Comparison of ENCODE assay signal across 21 cellular contexts in the genomic region with DNA sequence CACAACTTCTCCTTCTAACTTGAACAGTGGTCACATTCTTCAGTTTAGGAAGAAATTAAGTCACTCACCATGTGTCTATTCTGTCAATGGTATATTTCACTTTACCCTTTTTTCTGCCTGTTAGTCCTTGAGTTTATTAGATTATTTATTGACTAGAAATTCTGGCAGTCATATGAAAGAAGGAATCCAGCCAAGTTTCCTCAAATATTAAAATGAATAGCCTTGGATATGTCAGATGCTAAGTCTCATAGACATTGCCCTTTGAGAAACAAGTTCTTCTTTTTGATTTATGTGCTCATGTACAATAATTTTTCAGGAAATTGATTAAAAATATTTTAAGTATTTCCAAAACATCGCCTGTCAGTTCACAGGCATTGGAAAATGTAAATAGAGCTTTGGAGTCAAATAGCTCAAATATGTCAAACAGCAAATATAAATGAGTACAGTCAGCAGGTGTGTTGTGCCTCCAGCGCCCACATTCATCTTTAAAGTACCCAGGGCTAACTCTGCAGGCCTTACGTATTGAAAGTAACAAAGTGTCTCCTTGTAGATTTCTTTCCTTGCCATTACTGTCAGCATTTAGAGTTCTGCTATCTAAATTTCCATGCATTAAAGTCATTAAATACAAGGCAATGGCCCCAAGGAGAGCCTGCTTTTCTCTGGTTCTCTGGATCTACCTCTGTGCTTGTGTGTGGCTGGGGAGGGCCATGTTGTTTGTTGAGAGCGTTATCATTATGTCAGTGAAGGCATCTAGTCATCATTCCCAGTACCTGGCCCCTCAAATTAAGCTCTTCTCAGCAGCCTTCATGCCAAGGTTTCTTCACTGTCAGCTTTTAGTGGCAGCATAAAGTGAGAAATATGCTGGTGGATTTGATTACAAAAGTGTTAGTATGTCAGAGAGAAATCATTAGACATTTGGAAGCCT.
DNase-seq lines count a peak whose midpoint lies in the region; FAIRE-seq and TF ChIP-seq lines count a peak whose summit lies in the region.
"Had no signal": no experiment of that assay in that cellular context is flagged by ENCODE, and none has a peak within 500 bp of the region (broad histone marks: within the 10 kb centered on the region; RNA-seq: fewer than 3 reads in every experiment).

No MANE protein-coding gene starts in this region.

- H3K36me3 ChIP-seq in mammary epithelial cell (ENCODE audit: insufficient read depth, low read length), result no peaks in the 10 kb centered on the region
- no peaks in the 10 kb centered on the region for H3K36me3 ChIP-seq in breast epithelium
- H3K36me3 ChIP-seq in keratinocyte (ENCODE audit: control insufficient read depth in 2 of 2, extremely low read depth in 1 of 2, insufficient read depth in 2 of 2, low read length in 2 of 2), result no peaks in the 10 kb centered on the region
- H3K36me3 ChIP-seq in neuronal stem cell (replicated peaks in 1 of 2; ENCODE audit: control insufficient read depth in 2 of 2, insufficient read depth in 2 of 2, low read length in 2 of 2), result no peaks in the 10 kb centered on the region
- H3K36me3 ChIP-seq: BLaER1 had no signal

- no peak overlapping the region for H3K23ac ChIP-seq in neuronal stem cell (ENCODE audit: low read depth, low read length, poor library complexity)

- no peaks in the 10 kb centered on the region for H3K79me1 ChIP-seq in neuronal stem cell (ENCODE audit: low read depth, low read length)

- no peak overlapping the region for H2AK5ac ChIP-seq in neuronal stem cell (ENCODE audit: low read depth, low read length)

- H3K4ac ChIP-seq in neuronal stem cell (ENCODE audit: low read length), result no peak overlapping the region

- H3K4me1 ChIP-seq in mammary epithelial cell (ENCODE audit: insufficient read depth, low read length), result no peaks in the 10 kb centered on the region
- H3K4me1 ChIP-seq in breast epithelium, result no peaks in the 10 kb centered on the region
- no peaks in the 10 kb centered on the region for H3K4me1 ChIP-seq in keratinocyte (ENCODE audit: control insufficient read depth, extremely low read depth, insufficient read depth, low read length)
- peaks cover 5 to 12% of the 10 kb centered on the region in 2 donors for H3K4me1 ChIP-seq in neuronal stem cell (ENCODE audit: control insufficient read depth in 2 of 2, insufficient read depth in 1 of 2, low read depth in 1 of 2, low read length in 2 of 2)
- H3K4me1 ChIP-seq: A549 had no signal

- H3K9me1 ChIP-seq in keratinocyte (ENCODE audit: control insufficient read depth, extremely low read depth, insufficient read depth, low read length), result no peaks in the 10 kb centered on the region

- no peaks in the 10 kb centered on the region for H3K79me2 ChIP-seq in mammary epithelial cell (ENCODE audit: insufficient read depth, low read length)
- H3K79me2 ChIP-seq in keratinocyte (ENCODE audit: control insufficient read depth, insufficient read depth, low read length), result no peaks in the 10 kb centered on the region

- CTCF ChIA-PET in mammary epithelial cell (lab: Charles Lee; ENCODE audit: low non-redundant PET), result no interaction called here

- H3K9me3 ChIP-seq in mammary epithelial cell (replicated peaks; ENCODE audit: insufficient read depth, low read length) (no peaks in the 10 kb centered on the region), breast epithelium (no peaks in the 10 kb centered on the region), keratinocyte (ENCODE audit: control insufficient read depth, low read depth, low read length) (no peaks in the 10 kb centered on the region), neuronal stem cell (replicated peaks in 1 of 2; ENCODE audit: control insufficient read depth in 2 of 2, insufficient read depth in 1 of 2, low read depth in 1 of 2, low read length in 2 of 2) (no peaks in the 10 kb centered on the region)
- H3K9me3 ChIP-seq: A549, BLaER1 had no signal

- DNase-seq in mammary epithelial cell, result no peak
- no peak for DNase-seq in breast epithelium (ENCODE audit: low spot score in 2 of 2)
- no peak for DNase-seq in keratinocyte (ENCODE audit: low read depth, low spot score)
- DNase-seq in neuronal stem cell (ENCODE audit: low spot score), result no peak
- no peak for DNase-seq in C1 segment of cervical spinal cord (lab: John Stamatoyannopoulos, UW)
- DNase-seq in ureter (ENCODE audit: low spot score), result no peak
- DNase-seq in EL, result no peak
- DNase-seq: CD8-positive, alpha-beta T cell; COR-L47; DMS 273 treated with DMSO at 0.1 percent for 48 hours; DMS53; DND-41; GOT3; H7; HFFc6 had no signal

- H2BK12ac ChIP-seq in neuronal stem cell (ENCODE audit: low read length), result no peak overlapping the region

- H3K18ac ChIP-seq in neuronal stem cell (ENCODE audit: low read length), result no peak overlapping the region

- intact Hi-C loops in mammary epithelial cell (cut with micrococcal nuclease) (no loop called here), breast epithelium (cut with DNase I; ENCODE audit: low total_unique reads) (no loop called here)

- no peaks in the 10 kb centered on the region for H3K27me3 ChIP-seq in mammary epithelial cell (ENCODE audit: insufficient read depth, low read length)
- no peaks in the 10 kb centered on the region for H3K27me3 ChIP-seq in breast epithelium
- no peaks in the 10 kb centered on the region for H3K27me3 ChIP-seq in keratinocyte (ENCODE audit: control insufficient read depth, extremely low read depth, insufficient read depth, low read length)
- H3K27me3 ChIP-seq in neuronal stem cell (ENCODE audit: control insufficient read depth in 3 of 3, insufficient read depth in 3 of 3, low read depth in 1 of 3, low read length in 3 of 3), result no peaks in the 10 kb centered on the region
- H3K27me3 ChIP-seq: BLaER1 had no signal

- dilution Hi-C loops in mammary epithelial cell (cut with HindIII; ENCODE audit: low sequenced_read_pairs) (no loop called here), keratinocyte (cut with MboI; ENCODE audit: extremely low pct_ligation_motif_present, low sequenced_read_pairs) (no loop called here)

- no peaks in the 10 kb centered on the region for H4K20me1 ChIP-seq in mammary epithelial cell (ENCODE audit: insufficient read depth, low read length)
- no peaks in the 10 kb centered on the region for H4K20me1 ChIP-seq in keratinocyte (ENCODE audit: control insufficient read depth, extremely low read depth, insufficient read depth, low read length)
- H4K20me1 ChIP-seq: BLaER1 had no signal

- 56% methylated on average over 4 of the region's 4 CpGs for WGBS in mammary epithelial cell (ENCODE audit: low coverage, missing lambda C conversion rate)
- no CpG with 5 or more reads among the region's 4 CpGs for WGBS in neuronal stem cell (ENCODE audit: extremely low coverage in 2 of 2, insufficient read length in 2 of 2, insufficient replicate concordance in 1 of 2), 2 donors

- H3K27ac ChIP-seq in mammary epithelial cell (ENCODE audit: insufficient read depth, low read depth, low read length) (no peak overlapping the region), breast epithelium (no peak overlapping the region), keratinocyte (ENCODE audit: control insufficient read depth, insufficient read depth, low read length) (no peak overlapping the region), neuronal stem cell (replicated peaks; ENCODE audit: low read length) (no peak overlapping the region)
- H3K27ac ChIP-seq: 22Rv1, A549, BLaER1, HL-60 had no signal

- H2AFZ ChIP-seq in mammary epithelial cell (ENCODE audit: low read depth, low read length), result peak overlapping the region; percentile 27
- peak overlapping the region; percentile 43 for H2AFZ ChIP-seq in keratinocyte (ENCODE audit: control insufficient read depth, low read length)
- peak overlapping the region; percentile 30 for H2AFZ ChIP-seq in neuronal stem cell (ENCODE audit: low read length)

- BruUV-seq in mammary epithelial cell (replicated peaks; lab: Mats Ljungman, UMichigan), result no TSS peak

- H2BK120ac ChIP-seq in neuronal stem cell (ENCODE audit: low read depth, low read length), result no peak overlapping the region

- no peak overlapping the region for H3K4me2 ChIP-seq in mammary epithelial cell (ENCODE audit: insufficient read depth, low read depth, low read length)
- H3K4me2 ChIP-seq in keratinocyte (ENCODE audit: control insufficient read depth, extremely low read depth, insufficient read depth, low read depth, low read length), result no peak overlapping the region
- H3K4me2 ChIP-seq in neuronal stem cell (ENCODE audit: insufficient read depth, low read length, poor library complexity, severe bottlenecking), result no peak overlapping the region
- H3K4me2 ChIP-seq: A549, BLaER1 had no signal

- H3K9ac ChIP-seq in mammary epithelial cell (ENCODE audit: insufficient read depth, low read length) (no peak overlapping the region), keratinocyte (ENCODE audit: control insufficient read depth, extremely low read depth, insufficient read depth, low read length) (no peak overlapping the region), neuronal stem cell (ENCODE audit: low read depth, low read length, poor library complexity) (no peak overlapping the region)
- H3K9ac ChIP-seq: BLaER1 had no signal

- FAIRE-seq in keratinocyte (lab: Jason Lieb, UNC), result no peak
- FAIRE-seq: A549, G401.6, GM12891 had no signal

- H2BK5ac ChIP-seq in neuronal stem cell (ENCODE audit: low read length), result no peak overlapping the region

- in situ Hi-C loops in mammary epithelial cell (cut with MboI; ENCODE audit: low sequenced_read_pairs in 2 of 2), result no loop called here

- H3K4me3 ChIP-seq in mammary epithelial cell (replicated peaks in 1 of 3; ENCODE audit: insufficient read depth in 1 of 3, low read depth in 2 of 3, low read length in 3 of 3) (no peak overlapping the region), breast epithelium (no peak overlapping the region), keratinocyte (ENCODE audit: control insufficient read depth in 2 of 3, extremely low read depth in 1 of 3, insufficient read depth in 2 of 3, low read depth in 1 of 3, low read length in 3 of 3) (no peak overlapping the region), neuronal stem cell (ENCODE audit: low read length in 2 of 2) (no peak overlapping the region)
- H3K4me3 ChIP-seq: A549, BLaER1 had no signal

- H4K91ac ChIP-seq in neuronal stem cell (ENCODE audit: low read depth, low read length, poor library complexity), result no peak overlapping the region

- no peak for TF ChIP-seq POLR2A in breast epithelium (IDR thresholded peaks at IDR 0.05)

- no peak overlapping the region for H2BK15ac ChIP-seq in neuronal stem cell (ENCODE audit: low read length)

- H3K14ac ChIP-seq in neuronal stem cell (ENCODE audit: low read length), result no peak overlapping the region

- no peak for TF ChIP-seq CTCF in mammary epithelial cell (conservative IDR thresholded peaks at IDR 0.05 in 1 of 2, IDR thresholded peaks at IDR 0.05 in 1 of 2; ENCODE audit: extremely low read depth in 1 of 2, insufficient read depth in 1 of 2, low read depth in 1 of 2, low read length in 2 of 2)
- no peak for TF ChIP-seq CTCF in breast epithelium (IDR thresholded peaks at IDR 0.05)
- TF ChIP-seq CTCF in keratinocyte (optimal IDR thresholded peaks at IDR 0.05 in 1 of 3, IDR thresholded peaks at IDR 0.05 in 1 of 3, conservative IDR thresholded peaks at IDR 0.05 in 1 of 3; ENCODE audit: extremely low read depth in 1 of 3, insufficient read depth in 2 of 3, low read length in 3 of 3), result no peak

- H4K8ac ChIP-seq in neuronal stem cell (ENCODE audit: low read depth, low read length), result no peak overlapping the region
